Comparison of ENCODE assay signal across 9 cellular contexts in genomic region chr18:12825230-12825629, GRCh38.
"Had no signal": no experiment of that assay in that cellular context is flagged by ENCODE, and none has a peak within 500 bp of the region (broad histone marks: within the 10 kb centered on the region; RNA-seq: fewer than 3 reads in every experiment).

No MANE protein-coding gene starts in this region.

- H3K4me1 ChIP-seq: HAP-1 had no signal

- FAIRE-seq: HTR-8/SVneo, K562 had no signal

- DNase-seq: GOT3, H7, HFFc6, IMR-90, KG1 had no signal

- H3K4me3 Mint-ChIP-seq: HFFc6 had no signal

- H3K4me3 ChIP-seq: HAP-1, K562 had no signal

- H3K27ac Mint-ChIP-seq: HFFc6 had no signal

- ATAC-seq: HCT116, K562 had no signal
